In genomic region chr5:1466631-1467265, GRCh38 we compare ENCODE assay signal across 15 cellular contexts. TPM values are rescaled to one million over a fixed set of nuclear protein-coding genes. Genes with fewer than 3 reads are reported as not detected.
"Had no signal": no experiment of that assay in that cellular context is flagged by ENCODE, and none has a peak within 500 bp of the region (broad histone marks: within the 10 kb centered on the region; RNA-seq: fewer than 3 reads in every experiment).

No MANE protein-coding gene starts in this region.

- H3K4me1 Mint-ChIP-seq: T-helper 17 cell had no signal

- H3K27me3 ChIP-seq: adrenal gland, gastrocnemius medialis, right atrium auricular region had no signal

- H3K9me3 ChIP-seq: adrenal gland, gastrocnemius medialis, right atrium auricular region had no signal

- DNase-seq: activated naive CD4-positive, alpha-beta T cell; activated T-cell treated with anti-CD3 and anti-CD28 coated beads, Interleukin-2, amount 50 U/mL, for 48 hours; central memory CD4-positive, alpha-beta T cell; cortex of kidney; effector CD8-positive, alpha-beta T cell; gastrocnemius medialis; naive B cell; stimulated activated naive CD4-positive, alpha-beta T cell; substantia nigra; T-helper 17 cell; trophoblast cell had no signal

- H3K4me3 ChIP-seq: adrenal gland, gastrocnemius medialis, right atrium auricular region had no signal

- H3K27me3 Mint-ChIP-seq: naive B cell, T-helper 17 cell had no signal

- ATAC-seq: gastrocnemius medialis, T-helper 17 cell had no signal

- H3K36me3 ChIP-seq: gastrocnemius medialis had no signal

- H3K4me1 ChIP-seq: adrenal gland, gastrocnemius medialis, right atrium auricular region had no signal

- H3K4me3 Mint-ChIP-seq: naive B cell, T-helper 17 cell had no signal

- H3K27ac ChIP-seq: adrenal gland, epithelial cell of prostate, gastrocnemius medialis, right atrium auricular region had no signal

- H3K27ac Mint-ChIP-seq: T-helper 17 cell had no signal

RNA-seq across cellular contexts. Expression of gene SLC6A3, which starts 21.5 kb away (rescaled TPM):
- total RNA-seq: adrenal gland, gastrocnemius medialis, lung microvascular endothelial cell, T-helper 17 cell had no signal
